34 cellular contexts compared by ENCODE assay signal in genomic region chrX:13381514-13381913, GRCh38.
A peak's percentile ranks its signal among the peaks of the same experiment; 100 is the strongest.
DNase-seq lines count a peak whose midpoint lies in the region; ATAC-seq and TF ChIP-seq lines count a peak whose summit lies in the region.
"Had no signal": no experiment of that assay in that cellular context is flagged by ENCODE, and none has a peak within 500 bp of the region (broad histone marks: within the 10 kb centered on the region; RNA-seq: fewer than 3 reads in every experiment).

No MANE protein-coding gene starts in this region.

- no peaks in the 10 kb centered on the region for H3K9me3 ChIP-seq in MG63
- no peaks in the 10 kb centered on the region for H3K9me3 ChIP-seq in osteoblast (ENCODE audit: low read depth, low read length)
- H3K9me3 ChIP-seq: stomach, tibial nerve had no signal

- H3K27me3 ChIP-seq in MG63, result no peaks in the 10 kb centered on the region
- H3K27me3 ChIP-seq in osteoblast (ENCODE audit: insufficient read depth, low read length), result no peaks in the 10 kb centered on the region
- H3K27me3 ChIP-seq: stomach, tibial nerve had no signal

- H3K4me3 ChIP-seq in MG63 (no peak overlapping the region), choroid plexus epithelial cell (ENCODE audit: low read depth, low read length) (no peak overlapping the region), osteoblast (ENCODE audit: insufficient read depth, low read length) (no peak overlapping the region)
- H3K4me3 ChIP-seq: coronary artery, PC-9, skin epidermis, stomach, tibial nerve had no signal

- H3K27ac ChIP-seq in osteoblast (ENCODE audit: low read depth, low read length), result peak overlapping the region; percentile 90
- H3K27ac ChIP-seq: PC-9, skin epidermis, stomach, tibial nerve, VCaP had no signal

- no peaks in the 10 kb centered on the region for H3K9me3 Mint-ChIP-seq in activated naive CD4-positive, alpha-beta T cell treated with anti-CD3 and anti-CD28 coated beads for 36 hours
- H3K9me3 Mint-ChIP-seq: activated CD4-positive, alpha-beta T cell treated with anti-CD3 and anti-CD28 coated beads, Interleukin-2, amount 10 ng/mL, durations not matched to agents 24 days and 14 days; activated T-cell treated with anti-CD3 and anti-CD28 coated beads, Interleukin-2, amount 50 U/mL, for 24 hours; effector memory CD8-positive, alpha-beta T cell; immature natural killer cell had no signal

- peak; percentile 19 for DNase-seq in AG20443 (ENCODE audit: low spot score)
- DNase-seq in MG63, result peak; percentile 11
- DNase-seq in choroid plexus epithelial cell (ENCODE audit: low read depth), result peak; percentile 34
- peak; percentile 87 for DNase-seq in osteoblast (ENCODE audit: insufficient read length, low spot score, missing footprints)
- DNase-seq in ureter (ENCODE audit: low spot score), result no peak
- no peak for DNase-seq in DMS 273 treated with DMSO at 0.1 percent for 48 hours (lab: John Stamatoyannopoulos, UW)
- no peak for DNase-seq in activated naive CD4-positive, alpha-beta T cell treated with anti-CD3 and anti-CD28 coated beads for 36 hours
- DNase-seq: ACHN; activated CD4-positive, alpha-beta T cell treated with anti-CD3 and anti-CD28 coated beads, Interleukin-2, amount 10 ng/mL, durations not matched to agents 24 days and 14 days; activated gamma-delta T cell; activated T-cell treated with anti-CD3 and anti-CD28 coated beads, Interleukin-2, amount 50 U/mL, for 24 hours; Calu3; effector memory CD8-positive, alpha-beta T cell; erythroblast; H7; hypothalamus; immature natural killer cell; mesendoderm; NCI-H1092 treated with DMSO at 0.1 percent for 48 hours; NCI-H187; NCI-H2171; NCI-H510A treated with DMSO at 0.1 percent for 48 hours; occipital lobe; PC-9; stimulated activated CD8-positive, alpha-beta memory T cell treated with anti-CD3 and anti-CD28 coated beads, Interleukin-4, amount 100 ng/mL, for 48 hours; stomach had no signal

- peaks cover 43% of the 10 kb centered on the region for H3K4me1 ChIP-seq in osteoblast (ENCODE audit: insufficient read depth, low read length)
- H3K4me1 ChIP-seq: stomach had no signal

- TF ChIP-seq CTCF in choroid plexus epithelial cell (conservative IDR thresholded peaks at IDR 0.05; ENCODE audit: low read depth, low read length) (no peak), osteoblast (IDR thresholded peaks at IDR 0.05; ENCODE audit: extremely low read depth, low read depth, low read length) (no peak)

- intact Hi-C loops in activated naive CD4-positive, alpha-beta T cell treated with anti-CD3 and anti-CD28 coated beads for 36 hours (cut with micrococcal nuclease), result loop anchor here (2.0 to 5.0 kb wide), 3 partner anchors 91 to 431 kb away; no protein-coding TSS in a partner anchor

- H3K27me3 Mint-ChIP-seq in activated naive CD4-positive, alpha-beta T cell treated with anti-CD3 and anti-CD28 coated beads for 36 hours (ENCODE audit: low read depth), result no peaks in the 10 kb centered on the region
- H3K27me3 Mint-ChIP-seq: activated CD4-positive, alpha-beta T cell treated with anti-CD3 and anti-CD28 coated beads, Interleukin-2, amount 10 ng/mL, durations not matched to agents 24 days and 14 days; effector memory CD8-positive, alpha-beta T cell had no signal

- H3K4me2 ChIP-seq in osteoblast (ENCODE audit: insufficient read depth, low read length), result peak overlapping the region; percentile 34
- H3K4me2 ChIP-seq: PC-9 had no signal

- no peak overlapping the region for H3K27ac Mint-ChIP-seq in activated naive CD4-positive, alpha-beta T cell treated with anti-CD3 and anti-CD28 coated beads for 36 hours
- H3K27ac Mint-ChIP-seq: activated CD4-positive, alpha-beta T cell treated with anti-CD3 and anti-CD28 coated beads, Interleukin-2, amount 10 ng/mL, durations not matched to agents 24 days and 14 days; CD14-positive monocyte; effector memory CD8-positive, alpha-beta T cell; immature natural killer cell had no signal

- no peak overlapping the region for H3K4me3 Mint-ChIP-seq in activated naive CD4-positive, alpha-beta T cell treated with anti-CD3 and anti-CD28 coated beads for 36 hours
- H3K4me3 Mint-ChIP-seq: activated CD4-positive, alpha-beta T cell treated with anti-CD3 and anti-CD28 coated beads, Interleukin-2, amount 10 ng/mL, durations not matched to agents 24 days and 14 days; activated T-cell treated with anti-CD3 and anti-CD28 coated beads, Interleukin-2, amount 50 U/mL, for 24 hours; CD14-positive monocyte; effector memory CD8-positive, alpha-beta T cell; immature natural killer cell had no signal

- CTCF ChIA-PET in activated naive CD4-positive, alpha-beta T cell treated with anti-CD3 and anti-CD28 coated beads for 36 hours (lab: Charles Lee), result no interaction called here

- H4K20me1 ChIP-seq in osteoblast (ENCODE audit: insufficient read depth, low read length), result no peaks in the 10 kb centered on the region

- no peak overlapping the region for H2AFZ ChIP-seq in osteoblast (ENCODE audit: low read length)
- H2AFZ ChIP-seq: PC-9 had no signal

- peaks cover 19% of the 10 kb centered on the region for H3K4me1 Mint-ChIP-seq in activated naive CD4-positive, alpha-beta T cell treated with anti-CD3 and anti-CD28 coated beads for 36 hours (ENCODE audit: low read depth)
- H3K4me1 Mint-ChIP-seq: CD14-positive monocyte had no signal

- H3K36me3 ChIP-seq in MG63 (no peaks in the 10 kb centered on the region), osteoblast (ENCODE audit: insufficient read depth, low read length) (no peaks in the 10 kb centered on the region)
- H3K36me3 ChIP-seq: stomach, tibial nerve had no signal

- ATAC-seq in GM19395 (IDR thresholded peaks at IDR 0.05; ENCODE audit: unreplicated experiment), result no peak
- ATAC-seq: effector memory CD8-positive, alpha-beta T cell; left lobe of liver; Right ventricle myocardium inferior had no signal

- no peaks in the 10 kb centered on the region for H3K79me2 ChIP-seq in osteoblast (ENCODE audit: insufficient read depth, low read length)

- no peaks in the 10 kb centered on the region for H3K36me3 Mint-ChIP-seq in activated naive CD4-positive, alpha-beta T cell treated with anti-CD3 and anti-CD28 coated beads for 36 hours (ENCODE audit: low read depth)
- H3K36me3 Mint-ChIP-seq: CD14-positive monocyte, immature natural killer cell had no signal

Comparison
In these comparisons a context has a peak if more than half of its experiments do, and no peak if none do; other contexts are left out.
1. DNase-seq: peak in AG20443 (single experiment), MG63 (single experiment), choroid plexus epithelial cell (single experiment) and osteoblast (single experiment); none in ureter (single experiment), DMS 273 treated with DMSO at 0.1 percent for 48 hours (single experiment) and activated naive CD4-positive, alpha-beta T cell treated with anti-CD3 and anti-CD28 coated beads for 36 hours (single experiment).